8 cellular contexts compared by ENCODE assay signal in the genomic region with DNA sequence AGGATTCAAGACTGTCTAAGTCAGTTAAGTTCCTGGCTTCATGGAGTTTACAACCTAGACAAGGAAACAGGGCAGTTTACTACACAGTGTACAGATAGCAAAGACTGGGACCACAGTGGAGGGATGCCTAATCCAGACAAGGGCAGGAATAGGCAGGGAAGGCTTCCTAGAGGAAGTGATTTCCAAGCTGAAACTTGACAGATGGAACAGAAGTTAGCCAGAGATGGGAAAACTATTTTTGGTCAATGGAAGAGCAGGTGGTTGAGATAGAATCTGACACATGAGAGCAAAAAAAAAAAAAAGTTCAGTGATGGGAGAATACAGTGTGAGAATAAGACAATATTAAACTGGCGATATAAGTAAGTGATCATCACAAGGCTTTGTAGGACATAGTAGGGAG. TPM values are rescaled to one million over a fixed set of nuclear protein-coding genes. Genes with fewer than 3 reads are reported as not detected.
DNase-seq lines count a peak whose midpoint lies in the region; ATAC-seq and TF ChIP-seq lines count a peak whose summit lies in the region.

No MANE protein-coding gene starts in this region.

- H3K9ac ChIP-seq in KMS-11 (peak overlapping the region; percentile 96), mammary epithelial cell (ENCODE audit: insufficient read depth, low read length) (peak overlapping the region; percentile 99)

- TF ChIP-seq CTCF in C4-2B (conservative IDR thresholded peaks at IDR 0.05) = no peak
- no peak for TF ChIP-seq CTCF in KMS-11 (conservative IDR thresholded peaks at IDR 0.05; ENCODE audit: low read depth, low read length)
- no peak for TF ChIP-seq CTCF in mammary epithelial cell (conservative IDR thresholded peaks at IDR 0.05 in 1 of 2, IDR thresholded peaks at IDR 0.05 in 1 of 2; ENCODE audit: extremely low read depth in 1 of 2, insufficient read depth in 1 of 2, low read depth in 1 of 2, low read length in 2 of 2)

- H3K79me2 ChIP-seq in KMS-11 (ENCODE audit: insufficient read depth, low read depth) (peaks cover 44% of the 10 kb centered on the region), mammary epithelial cell (ENCODE audit: insufficient read depth, low read length) (peaks cover 38% of the 10 kb centered on the region)

- no peaks in the 10 kb centered on the region for H3K27me3 ChIP-seq in KMS-11 (ENCODE audit: insufficient read depth, low read depth)
- H3K27me3 ChIP-seq in mammary epithelial cell (ENCODE audit: insufficient read depth, low read length) = no peaks in the 10 kb centered on the region

- 86% methylated on average over 1 of the region's 1 CpG for WGBS in mammary epithelial cell (ENCODE audit: low coverage, missing lambda C conversion rate)

- H3K9me3 ChIP-seq in mammary epithelial cell (replicated peaks; ENCODE audit: insufficient read depth, low read length) = no peaks in the 10 kb centered on the region

- BruUV-seq in mammary epithelial cell (replicated peaks; lab: Mats Ljungman, UMichigan) = no TSS peak

- H3K4me1 ChIP-seq in KMS-11 (ENCODE audit: low read depth, poor library complexity, severe bottlenecking) (peaks cover 28% of the 10 kb centered on the region), mammary epithelial cell (ENCODE audit: insufficient read depth, low read length) (peaks cover 3% of the 10 kb centered on the region)

- intact Hi-C loops in mammary epithelial cell (cut with micrococcal nuclease) = no loop called here

- CTCF ChIA-PET in mammary epithelial cell (lab: Charles Lee; ENCODE audit: low non-redundant PET) = no interaction called here

- no peak for ATAC-seq in HG03565 (IDR thresholded peaks at IDR 0.05; ENCODE audit: unreplicated experiment)
- no peak for ATAC-seq in GM19452 (IDR thresholded peaks at IDR 0.05; ENCODE audit: unreplicated experiment)

- H4K20me1 ChIP-seq in KMS-11 (ENCODE audit: insufficient read depth) (no peaks in the 10 kb centered on the region), mammary epithelial cell (ENCODE audit: insufficient read depth, low read length) (no peaks in the 10 kb centered on the region)

- H2AFZ ChIP-seq in KMS-11 (ENCODE audit: low read depth) (no peak overlapping the region), mammary epithelial cell (ENCODE audit: low read depth, low read length) (no peak overlapping the region)

- no peak for DNase-seq in mammary epithelial cell
- peak; percentile 89 for DNase-seq in myocyte (ENCODE audit: low read depth)
- no peak for DNase-seq in NCI-H1105 (lab: John Stamatoyannopoulos, UW)
- DNase-seq in NCI-H524 treated with DMSO at 0.1 percent for 48 hours (lab: John Stamatoyannopoulos, UW) = no peak

- H3K4me3 ChIP-seq in KMS-11 (IDR thresholded peaks at IDR 0.05; ENCODE audit: insufficient read depth, low read depth, low read length) (no peak overlapping the region), mammary epithelial cell (replicated peaks in 1 of 3; ENCODE audit: insufficient read depth in 1 of 3, low read depth in 2 of 3, low read length in 3 of 3) (peak overlapping the region; percentile 91 to 95 (median 93))

- H3K4me2 ChIP-seq in KMS-11 (peak overlapping the region; percentile 77), mammary epithelial cell (ENCODE audit: insufficient read depth, low read depth, low read length) (peak overlapping the region; percentile 90)

- dilution Hi-C loops in mammary epithelial cell (cut with HindIII; ENCODE audit: low sequenced_read_pairs) = loop anchor here (5.0 kb wide), 1 partner anchor 78 kb away; no protein-coding TSS in a partner anchor

- no peaks in the 10 kb centered on the region for H3K36me3 ChIP-seq in KMS-11 (ENCODE audit: insufficient read depth)
- H3K36me3 ChIP-seq in mammary epithelial cell (ENCODE audit: insufficient read depth, low read length) = peaks cover 4% of the 10 kb centered on the region

- in situ Hi-C loops in mammary epithelial cell (cut with MboI; ENCODE audit: low sequenced_read_pairs in 2 of 2) = no loop called here

- H3K27ac ChIP-seq in C4-2B (peak overlapping the region; percentile 87), KMS-11 (peak overlapping the region; percentile 95; the same call in 1 of the 2 replicates), mammary epithelial cell (ENCODE audit: insufficient read depth, low read depth, low read length) (peak overlapping the region; percentile 94)

RNA-seq across cellular contexts. Expression of gene COA4, which starts 1.3 kb away (rescaled TPM):
- total RNA-seq in mammary epithelial cell (10 to 100 TPM; 58.0 to 75.4 TPM), myocyte (184 and 205 TPM in 2 replicates)
- 118 TPM for polyA plus RNA-seq in mammary epithelial cell
- polyA minus RNA-seq in mammary epithelial cell = 71.0 TPM
- 128 TPM for polyA plus RNA-seq in myocyte (2012)

RNA-seq across cellular contexts. Expression of gene PAAF1, which starts 1.4 kb away (rescaled TPM):
- total RNA-seq in mammary epithelial cell (10 to 100 TPM in 1 of 2 donors, 1 to 10 TPM in 1; 7.7 to 20.0 TPM), myocyte (49.6 and 57.1 TPM in 2 replicates)
- polyA plus RNA-seq in mammary epithelial cell = 13.9 TPM
- polyA minus RNA-seq in mammary epithelial cell = 43.8 TPM
- 32.9 TPM for polyA plus RNA-seq in myocyte (2012)
